ENCODE assay signal across 8 cellular contexts in genomic region chr7:117993377-117994003, GRCh38.
DNase-seq lines count a peak whose midpoint lies in the region; ATAC-seq and TF ChIP-seq lines count a peak whose summit lies in the region.

No MANE protein-coding gene starts in this region.

- TF ChIP-seq CTCF in coronary artery (IDR thresholded peaks at IDR 0.05) = no peak

- DNase-seq in DMS114 treated with DMSO at 0.1 percent for 48 hours (lab: John Stamatoyannopoulos, UW; ENCODE audit: unreplicated experiment) (peak; percentile 13), NCI-H345 treated with DMSO at 0.1 percent for 48 hours (lab: John Stamatoyannopoulos, UW; ENCODE audit: unreplicated experiment) (peak; percentile 6), T47D (ENCODE audit: low read depth in 1 of 2, low spot score in 1 of 2) (peak; percentile 3 to 30), myocyte (ENCODE audit: low read depth) (peak; percentile 28), coronary artery (ENCODE audit: low spot score) (no peak), NOMO-1 treated with dmso at 0.1 percent for 144 hours (lab: John Stamatoyannopoulos, UW; ENCODE audit: unreplicated experiment) (no peak)

- peak; percentile 98 for ATAC-seq in GM18907 (IDR thresholded peaks at IDR 0.05; ENCODE audit: unreplicated experiment)
- ATAC-seq in HG02981 (IDR thresholded peaks at IDR 0.05; ENCODE audit: unreplicated experiment) = peak; percentile 99

- H3K27ac ChIP-seq in coronary artery = no peak overlapping the region

- no peak overlapping the region for H3K4me3 ChIP-seq in coronary artery

- in situ Hi-C loops in T47D (cut with HindIII; ENCODE audit: low pct_unique_long_range_greater_than_20kb, low sequenced_read_pairs) = no loop called here

Comparison
In these comparisons a context has a peak if more than half of its experiments do, and no peak if none do; other contexts are left out.
1. DNase-seq: peak in DMS114 treated with DMSO at 0.1 percent for 48 hours (single experiment), NCI-H345 treated with DMSO at 0.1 percent for 48 hours (single experiment), T47D (2 of 2) and myocyte (single experiment); none in coronary artery (single experiment) and NOMO-1 treated with dmso at 0.1 percent for 144 hours (single experiment).